ENCODE assay signal across 12 cellular contexts in the genomic region with DNA sequence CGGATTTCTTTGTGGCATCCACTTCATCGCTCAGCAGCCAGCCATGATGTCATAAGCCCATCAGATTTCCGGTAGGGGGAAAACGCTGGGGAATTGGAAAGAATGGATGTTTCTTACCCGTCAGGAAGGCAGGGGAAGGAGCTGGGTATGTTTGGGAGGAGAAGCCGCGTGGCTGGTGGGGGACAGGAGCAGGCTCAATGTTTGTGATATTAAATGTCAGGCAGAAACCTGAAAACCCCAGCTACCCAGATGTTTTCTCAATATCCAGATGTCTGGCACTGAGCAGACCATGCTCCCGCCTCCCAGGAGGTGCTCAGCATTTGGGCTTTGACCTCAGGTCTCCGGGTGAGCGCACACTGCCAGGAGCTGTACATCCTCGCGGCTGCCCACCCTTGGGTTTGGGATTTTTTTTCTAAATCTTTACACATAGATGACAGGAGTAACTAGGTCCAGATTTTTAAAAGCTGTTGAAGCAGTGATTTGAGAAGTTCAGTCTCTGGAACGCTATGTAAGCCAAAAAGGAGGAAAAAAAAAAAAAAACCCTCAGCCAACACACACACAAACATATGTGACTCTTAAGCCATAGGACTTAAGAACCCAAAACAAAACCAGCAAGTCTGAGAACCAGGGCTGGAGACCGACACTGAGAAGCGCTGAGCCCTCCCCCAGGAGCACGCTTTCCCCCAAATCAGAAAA.
DNase-seq lines count a peak whose midpoint lies in the region; ATAC-seq and TF ChIP-seq lines count a peak whose summit lies in the region.
"Had no signal": no experiment of that assay in that cellular context is flagged by ENCODE, and none has a peak within 500 bp of the region (broad histone marks: within the 10 kb centered on the region; RNA-seq: fewer than 3 reads in every experiment).

No MANE protein-coding gene starts in this region.

- peaks cover 30% of the 10 kb centered on the region for H3K4me1 Mint-ChIP-seq in stimulated activated naive CD8-positive, alpha-beta T cell treated with anti-CD3 and anti-CD28 coated beads, Interleukin-15, amount 100 ng/mL, for 72 hours

- H3K27ac Mint-ChIP-seq in stimulated activated naive CD8-positive, alpha-beta T cell treated with anti-CD3 and anti-CD28 coated beads, Interleukin-15, amount 100 ng/mL, for 72 hours = no peak overlapping the region
- H3K27ac Mint-ChIP-seq: activated naive CD8-positive, alpha-beta T cell had no signal

- no peak for ATAC-seq in stimulated activated naive CD8-positive, alpha-beta T cell treated with anti-CD3 and anti-CD28 coated beads, Interleukin-15, amount 100 ng/mL, for 72 hours
- ATAC-seq in GM21360 (IDR thresholded peaks at IDR 0.05; ENCODE audit: unreplicated experiment) = no peak
- ATAC-seq: PC-3 had no signal

- H3K4me3 ChIP-seq in coronary artery = peak overlapping the region; percentile 35

- H3K27me3 Mint-ChIP-seq in stimulated activated naive CD8-positive, alpha-beta T cell treated with anti-CD3 and anti-CD28 coated beads, Interleukin-15, amount 100 ng/mL, for 72 hours = peaks cover 69% of the 10 kb centered on the region

- no peaks in the 10 kb centered on the region for H3K9me3 Mint-ChIP-seq in stimulated activated naive CD8-positive, alpha-beta T cell treated with anti-CD3 and anti-CD28 coated beads, Interleukin-15, amount 100 ng/mL, for 72 hours

- H3K27ac ChIP-seq in coronary artery = peak overlapping the region in 1 of 2 donors; percentile 47
- peak overlapping the region; percentile 30 for H3K27ac ChIP-seq in temporal lobe (ENCODE audit: low read depth, low read length)
- H3K27ac ChIP-seq: 22Rv1, neutrophil had no signal

- peak; percentile 57 for DNase-seq in DMS 273 (lab: John Stamatoyannopoulos, UW; ENCODE audit: unreplicated experiment)
- DNase-seq in DMS 273 treated with DMSO at 0.1 percent for 48 hours (lab: John Stamatoyannopoulos, UW) = no peak
- DNase-seq in coronary artery (ENCODE audit: low spot score) = no peak
- DNase-seq in left kidney (ENCODE audit: low read depth, low spot score) = peak; percentile 61
- no peak for DNase-seq in activated naive CD4-positive, alpha-beta T cell treated with anti-CD3 and anti-CD28 coated beads, Interleukin-2, amount 50 U/mL, for 16 hours
- DNase-seq in stimulated activated naive CD8-positive, alpha-beta T cell treated with anti-CD3 and anti-CD28 coated beads, Interleukin-15, amount 100 ng/mL, for 72 hours = no peak
- DNase-seq: PC-3 had no signal

- no peak overlapping the region for H3K4me3 Mint-ChIP-seq in stimulated activated naive CD8-positive, alpha-beta T cell treated with anti-CD3 and anti-CD28 coated beads, Interleukin-15, amount 100 ng/mL, for 72 hours
- H3K4me3 Mint-ChIP-seq: activated naive CD8-positive, alpha-beta T cell had no signal

- TF ChIP-seq CTCF in coronary artery (IDR thresholded peaks at IDR 0.05) = no peak

Comparison
In these comparisons a context has a peak if more than half of its experiments do, and no peak if none do; other contexts are left out.
1. DNase-seq: peak in DMS 273 (single experiment) and left kidney (single experiment); none in DMS 273 treated with DMSO at 0.1 percent for 48 hours (single experiment), coronary artery (single experiment), activated naive CD4-positive, alpha-beta T cell treated with anti-CD3 and anti-CD28 coated beads, Interleukin-2, amount 50 U/mL, for 16 hours (single experiment) and stimulated activated naive CD8-positive, alpha-beta T cell treated with anti-CD3 and anti-CD28 coated beads, Interleukin-15, amount 100 ng/mL, for 72 hours (0 of 2).